ENCODE assay signal across 1 cellular context in the genomic region with DNA sequence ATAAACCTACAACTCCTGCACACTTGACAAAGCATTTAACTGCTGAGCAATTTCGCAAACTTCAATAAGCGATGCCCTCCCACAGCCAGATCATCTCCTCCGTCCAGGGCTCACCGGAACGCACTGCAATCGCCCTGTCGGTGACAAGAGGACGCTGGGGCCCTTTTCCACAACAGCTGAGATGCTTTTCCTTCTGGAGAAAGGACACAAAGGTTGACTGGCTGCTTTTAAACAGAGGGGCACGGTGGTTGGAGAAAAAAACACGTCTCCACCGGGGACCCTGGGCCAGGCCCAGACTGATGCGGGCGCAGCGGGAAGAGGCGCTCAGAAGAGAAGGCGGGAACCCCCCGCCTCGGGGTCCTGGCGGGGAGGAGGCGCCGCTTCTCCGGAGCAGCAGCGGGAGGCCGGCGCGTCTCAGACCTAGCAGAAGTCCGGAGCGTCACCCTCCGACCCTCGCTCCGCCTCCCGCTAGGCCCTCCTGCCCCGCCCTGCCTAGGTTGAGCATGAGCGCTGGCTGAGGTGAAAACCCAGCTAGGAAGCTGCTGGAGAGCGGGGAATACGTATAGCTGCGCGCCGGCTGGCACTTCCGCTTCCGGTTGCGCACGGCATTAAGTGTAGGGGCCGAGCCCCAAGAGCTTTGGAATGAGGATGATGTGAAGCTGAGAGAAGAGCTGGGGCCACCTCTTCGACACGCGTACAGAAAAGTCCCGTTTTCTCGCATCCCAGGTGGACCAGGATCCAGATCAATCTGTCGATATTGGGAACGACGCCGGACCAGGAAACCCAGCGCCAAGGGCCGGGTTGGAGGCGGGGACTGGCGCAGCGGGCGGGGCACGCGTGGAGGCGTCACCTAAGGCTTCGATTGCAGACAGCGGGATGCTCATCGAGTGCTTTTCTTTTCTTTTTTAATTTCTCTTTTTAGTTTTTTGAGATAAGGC.
A peak's percentile ranks its signal among the peaks of the same experiment; 100 is the strongest.
TF ChIP-seq lines count a peak whose summit lies in the region.

A gene (minus strand): TSS at position 564 of the 938 bp plus-strand sequence. CDS start 3,788 bp downstream, outside the sequence.

TF ChIP-seq in K562, 482 proteins besides CTCF, POLR2A, EP300 and RAD21 (continued from another document and continues in another):
- TF ChIP-seq, protein P1, sequence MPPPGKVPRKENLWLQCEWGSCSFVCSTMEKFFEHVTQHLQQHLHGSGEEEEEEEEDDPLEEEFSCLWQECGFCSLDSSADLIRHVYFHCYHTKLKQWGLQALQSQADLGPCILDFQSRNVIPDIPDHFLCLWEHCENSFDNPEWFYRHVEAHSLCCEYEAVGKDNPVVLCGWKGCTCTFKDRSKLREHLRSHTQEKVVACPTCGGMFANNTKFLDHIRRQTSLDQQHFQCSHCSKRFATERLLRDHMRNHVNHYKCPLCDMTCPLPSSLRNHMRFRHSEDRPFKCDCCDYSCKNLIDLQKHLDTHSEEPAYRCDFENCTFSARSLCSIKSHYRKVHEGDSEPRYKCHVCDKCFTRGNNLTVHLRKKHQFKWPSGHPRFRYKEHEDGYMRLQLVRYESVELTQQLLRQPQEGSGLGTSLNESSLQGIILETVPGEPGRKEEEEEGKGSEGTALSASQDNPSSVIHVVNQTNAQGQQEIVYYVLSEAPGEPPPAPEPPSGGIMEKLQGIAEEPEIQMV (tag; conservative IDR thresholded peaks at IDR 0.05; ENCODE audit: low read depth), result no peak
- TF ChIP-seq, protein P2, sequence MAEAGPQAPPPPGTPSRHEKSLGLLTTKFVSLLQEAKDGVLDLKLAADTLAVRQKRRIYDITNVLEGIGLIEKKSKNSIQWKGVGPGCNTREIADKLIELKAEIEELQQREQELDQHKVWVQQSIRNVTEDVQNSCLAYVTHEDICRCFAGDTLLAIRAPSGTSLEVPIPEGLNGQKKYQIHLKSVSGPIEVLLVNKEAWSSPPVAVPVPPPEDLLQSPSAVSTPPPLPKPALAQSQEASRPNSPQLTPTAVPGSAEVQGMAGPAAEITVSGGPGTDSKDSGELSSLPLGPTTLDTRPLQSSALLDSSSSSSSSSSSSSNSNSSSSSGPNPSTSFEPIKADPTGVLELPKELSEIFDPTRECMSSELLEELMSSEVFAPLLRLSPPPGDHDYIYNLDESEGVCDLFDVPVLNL (CRISPR knock-in tag; IDR thresholded peaks at IDR 0.05; ENCODE audit: low read depth), result no peak
- TF ChIP-seq, protein P3, sequence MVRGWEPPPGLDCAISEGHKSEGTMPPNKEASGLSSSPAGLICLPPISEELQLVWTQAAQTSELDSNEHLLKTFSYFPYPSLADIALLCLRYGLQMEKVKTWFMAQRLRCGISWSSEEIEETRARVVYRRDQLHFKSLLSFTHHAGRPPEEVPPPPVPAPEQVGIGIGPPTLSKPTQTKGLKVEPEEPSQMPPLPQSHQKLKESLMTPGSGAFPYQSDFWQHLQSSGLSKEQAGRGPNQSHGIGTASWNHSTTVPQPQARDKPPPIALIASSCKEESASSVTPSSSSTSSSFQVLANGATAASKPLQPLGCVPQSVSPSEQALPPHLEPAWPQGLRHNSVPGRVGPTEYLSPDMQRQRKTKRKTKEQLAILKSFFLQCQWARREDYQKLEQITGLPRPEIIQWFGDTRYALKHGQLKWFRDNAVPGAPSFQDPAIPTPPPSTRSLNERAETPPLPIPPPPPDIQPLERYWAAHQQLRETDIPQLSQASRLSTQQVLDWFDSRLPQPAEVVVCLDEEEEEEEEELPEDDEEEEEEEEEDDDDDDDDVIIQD (CRISPR knock-in tag; IDR thresholded peaks at IDR 0.05), result no peak
- TF ChIP-seq, protein P4, sequence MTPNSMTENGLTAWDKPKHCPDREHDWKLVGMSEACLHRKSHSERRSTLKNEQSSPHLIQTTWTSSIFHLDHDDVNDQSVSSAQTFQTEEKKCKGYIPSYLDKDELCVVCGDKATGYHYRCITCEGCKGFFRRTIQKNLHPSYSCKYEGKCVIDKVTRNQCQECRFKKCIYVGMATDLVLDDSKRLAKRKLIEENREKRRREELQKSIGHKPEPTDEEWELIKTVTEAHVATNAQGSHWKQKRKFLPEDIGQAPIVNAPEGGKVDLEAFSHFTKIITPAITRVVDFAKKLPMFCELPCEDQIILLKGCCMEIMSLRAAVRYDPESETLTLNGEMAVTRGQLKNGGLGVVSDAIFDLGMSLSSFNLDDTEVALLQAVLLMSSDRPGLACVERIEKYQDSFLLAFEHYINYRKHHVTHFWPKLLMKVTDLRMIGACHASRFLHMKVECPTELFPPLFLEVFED (CRISPR knock-in tag; conservative IDR thresholded peaks at IDR 0.05), result no peak
- TF ChIP-seq GABPB1 (CRISPR knock-in tag; IDR thresholded peaks at IDR 0.05) (peak; percentile 100), KLF10 (CRISPR knock-in tag; IDR thresholded peaks at IDR 0.05) (no peak), ZNF561 (CRISPR knock-in tag; conservative IDR thresholded peaks at IDR 0.05) (no peak), PHTF2 (CRISPR knock-in tag; IDR thresholded peaks at IDR 0.05) (no peak), SMC3 (conservative IDR thresholded peaks at IDR 0.05; ENCODE audit: insufficient read depth, low read depth, low read length) (no peak), SAFB (IDR thresholded peaks at IDR 0.05; ENCODE audit: borderline replicate concordance, low read depth, low read length) (no peak), ARID2 (IDR thresholded peaks at IDR 0.05) (no peak), ZNF79 (CRISPR knock-in tag; IDR thresholded peaks at IDR 0.05; ENCODE audit: low read depth) (no peak), ZBED1 (IDR thresholded peaks at IDR 0.05) (no peak), BACH1 (tag; IDR thresholded peaks at IDR 0.05) (no peak), DMBX1 (CRISPR knock-in tag; IDR thresholded peaks at IDR 0.05; ENCODE audit: borderline replicate concordance) (0 out of 2 replicates have a peak, but pooled peaks have one; percentile 39), CTBP1 (IDR thresholded peaks at IDR 0.05; ENCODE audit: borderline replicate concordance) (peak; percentile 96), BRCA1 (IDR thresholded peaks at IDR 0.05) (no peak), BRCA1 (CRISPR knock-in tag; IDR thresholded peaks at IDR 0.05) (no peak), SRSF1 (IDR thresholded peaks at IDR 0.05; ENCODE audit: low read depth, low read length) (0 out of 2 replicates have a peak, but pooled peaks have one; percentile 27), ZNF253 (CRISPR knock-in tag; conservative IDR thresholded peaks at IDR 0.05) (no peak), RFX7 (CRISPR knock-in tag; IDR thresholded peaks at IDR 0.05) (no peak), DIDO1 (tag; IDR thresholded peaks at IDR 0.05; ENCODE audit: low read depth) (peak; percentile 86), NFATC3 (IDR thresholded peaks at IDR 0.05) (no peak), SRSF3 (IDR thresholded peaks at IDR 0.05; ENCODE audit: insufficient read depth, low read length) (no peak), MAZ (CRISPR knock-in tag; conservative IDR thresholded peaks at IDR 0.05 in 1 of 2, IDR thresholded peaks at IDR 0.05 in 1 of 2) (peak; percentile 94 to 100), KAT7 (CRISPR knock-in tag; IDR thresholded peaks at IDR 0.05; ENCODE audit: borderline replicate concordance) (peak; percentile 87), TAL1 (IDR thresholded peaks at IDR 0.05) (no peak; the same call in 1 of the 2 replicates), ZNF444 (CRISPR knock-in tag; IDR thresholded peaks at IDR 0.05) (no peak), FOXM1 (IDR thresholded peaks at IDR 0.05; ENCODE audit: low read depth) (0 out of 2 replicates have a peak, but pooled peaks have one; percentile 5), FOXM1 (CRISPR knock-in tag; IDR thresholded peaks at IDR 0.05; ENCODE audit: low read depth) (no peak), HEY1 (CRISPR knock-in tag; IDR thresholded peaks at IDR 0.05; ENCODE audit: borderline replicate concordance) (no peak), MED1 (CRISPR knock-in tag; IDR thresholded peaks at IDR 0.05; ENCODE audit: borderline replicate concordance) (no peak), SLC30A9 (CRISPR knock-in tag; IDR thresholded peaks at IDR 0.05) (no peak), TSC22D4 (tag; IDR thresholded peaks at IDR 0.05) (no peak), FOXJ3 (CRISPR knock-in tag; IDR thresholded peaks at IDR 0.05) (no peak)
- TF ChIP-seq, protein P5, sequence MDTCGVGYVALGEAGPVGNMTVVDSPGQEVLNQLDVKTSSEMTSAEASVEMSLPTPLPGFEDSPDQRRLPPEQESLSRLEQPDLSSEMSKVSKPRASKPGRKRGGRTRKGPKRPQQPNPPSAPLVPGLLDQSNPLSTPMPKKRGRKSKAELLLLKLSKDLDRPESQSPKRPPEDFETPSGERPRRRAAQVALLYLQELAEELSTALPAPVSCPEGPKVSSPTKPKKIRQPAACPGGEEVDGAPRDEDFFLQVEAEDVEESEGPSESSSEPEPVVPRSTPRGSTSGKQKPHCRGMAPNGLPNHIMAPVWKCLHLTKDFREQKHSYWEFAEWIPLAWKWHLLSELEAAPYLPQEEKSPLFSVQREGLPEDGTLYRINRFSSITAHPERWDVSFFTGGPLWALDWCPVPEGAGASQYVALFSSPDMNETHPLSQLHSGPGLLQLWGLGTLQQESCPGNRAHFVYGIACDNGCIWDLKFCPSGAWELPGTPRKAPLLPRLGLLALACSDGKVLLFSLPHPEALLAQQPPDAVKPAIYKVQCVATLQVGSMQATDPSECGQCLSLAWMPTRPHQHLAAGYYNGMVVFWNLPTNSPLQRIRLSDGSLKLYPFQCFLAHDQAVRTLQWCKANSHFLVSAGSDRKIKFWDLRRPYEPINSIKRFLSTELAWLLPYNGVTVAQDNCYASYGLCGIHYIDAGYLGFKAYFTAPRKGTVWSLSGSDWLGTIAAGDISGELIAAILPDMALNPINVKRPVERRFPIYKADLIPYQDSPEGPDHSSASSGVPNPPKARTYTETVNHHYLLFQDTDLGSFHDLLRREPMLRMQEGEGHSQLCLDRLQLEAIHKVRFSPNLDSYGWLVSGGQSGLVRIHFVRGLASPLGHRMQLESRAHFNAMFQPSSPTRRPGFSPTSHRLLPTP (IDR thresholded peaks at IDR 0.05; ENCODE audit: borderline replicate concordance, extremely low read depth, insufficient read length), result no peak
- TF ChIP-seq, protein P6, sequence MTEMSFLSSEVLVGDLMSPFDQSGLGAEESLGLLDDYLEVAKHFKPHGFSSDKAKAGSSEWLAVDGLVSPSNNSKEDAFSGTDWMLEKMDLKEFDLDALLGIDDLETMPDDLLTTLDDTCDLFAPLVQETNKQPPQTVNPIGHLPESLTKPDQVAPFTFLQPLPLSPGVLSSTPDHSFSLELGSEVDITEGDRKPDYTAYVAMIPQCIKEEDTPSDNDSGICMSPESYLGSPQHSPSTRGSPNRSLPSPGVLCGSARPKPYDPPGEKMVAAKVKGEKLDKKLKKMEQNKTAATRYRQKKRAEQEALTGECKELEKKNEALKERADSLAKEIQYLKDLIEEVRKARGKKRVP (CRISPR knock-in tag; IDR thresholded peaks at IDR 0.05), result no peak
- TF ChIP-seq, protein P7, sequence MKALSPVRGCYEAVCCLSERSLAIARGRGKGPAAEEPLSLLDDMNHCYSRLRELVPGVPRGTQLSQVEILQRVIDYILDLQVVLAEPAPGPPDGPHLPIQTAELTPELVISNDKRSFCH (CRISPR knock-in tag; IDR thresholded peaks at IDR 0.05), result no peak
- TF ChIP-seq, protein P7 (tag; IDR thresholded peaks at IDR 0.05), result peak; percentile 75
- TF ChIP-seq, protein P8, sequence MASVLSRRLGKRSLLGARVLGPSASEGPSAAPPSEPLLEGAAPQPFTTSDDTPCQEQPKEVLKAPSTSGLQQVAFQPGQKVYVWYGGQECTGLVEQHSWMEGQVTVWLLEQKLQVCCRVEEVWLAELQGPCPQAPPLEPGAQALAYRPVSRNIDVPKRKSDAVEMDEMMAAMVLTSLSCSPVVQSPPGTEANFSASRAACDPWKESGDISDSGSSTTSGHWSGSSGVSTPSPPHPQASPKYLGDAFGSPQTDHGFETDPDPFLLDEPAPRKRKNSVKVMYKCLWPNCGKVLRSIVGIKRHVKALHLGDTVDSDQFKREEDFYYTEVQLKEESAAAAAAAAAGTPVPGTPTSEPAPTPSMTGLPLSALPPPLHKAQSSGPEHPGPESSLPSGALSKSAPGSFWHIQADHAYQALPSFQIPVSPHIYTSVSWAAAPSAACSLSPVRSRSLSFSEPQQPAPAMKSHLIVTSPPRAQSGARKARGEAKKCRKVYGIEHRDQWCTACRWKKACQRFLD (CRISPR knock-in tag; IDR thresholded peaks at IDR 0.05), result no peak
- TF ChIP-seq, protein P9, sequence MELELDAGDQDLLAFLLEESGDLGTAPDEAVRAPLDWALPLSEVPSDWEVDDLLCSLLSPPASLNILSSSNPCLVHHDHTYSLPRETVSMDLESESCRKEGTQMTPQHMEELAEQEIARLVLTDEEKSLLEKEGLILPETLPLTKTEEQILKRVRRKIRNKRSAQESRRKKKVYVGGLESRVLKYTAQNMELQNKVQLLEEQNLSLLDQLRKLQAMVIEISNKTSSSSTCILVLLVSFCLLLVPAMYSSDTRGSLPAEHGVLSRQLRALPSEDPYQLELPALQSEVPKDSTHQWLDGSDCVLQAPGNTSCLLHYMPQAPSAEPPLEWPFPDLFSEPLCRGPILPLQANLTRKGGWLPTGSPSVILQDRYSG (tag; conservative IDR thresholded peaks at IDR 0.05; ENCODE audit: low read depth), result no peak
- TF ChIP-seq, protein P10, sequence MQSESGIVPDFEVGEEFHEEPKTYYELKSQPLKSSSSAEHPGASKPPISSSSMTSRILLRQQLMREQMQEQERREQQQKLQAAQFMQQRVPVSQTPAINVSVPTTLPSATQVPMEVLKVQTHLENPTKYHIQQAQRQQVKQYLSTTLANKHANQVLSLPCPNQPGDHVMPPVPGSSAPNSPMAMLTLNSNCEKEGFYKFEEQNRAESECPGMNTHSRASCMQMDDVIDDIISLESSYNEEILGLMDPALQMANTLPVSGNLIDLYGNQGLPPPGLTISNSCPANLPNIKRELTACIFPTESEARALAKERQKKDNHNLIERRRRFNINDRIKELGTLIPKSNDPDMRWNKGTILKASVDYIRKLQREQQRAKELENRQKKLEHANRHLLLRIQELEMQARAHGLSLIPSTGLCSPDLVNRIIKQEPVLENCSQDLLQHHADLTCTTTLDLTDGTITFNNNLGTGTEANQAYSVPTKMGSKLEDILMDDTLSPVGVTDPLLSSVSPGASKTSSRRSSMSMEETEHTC (IDR thresholded peaks at IDR 0.05), result 0 out of 2 replicates have a peak, but pooled peaks have one; percentile 13
- TF ChIP-seq, protein P11, sequence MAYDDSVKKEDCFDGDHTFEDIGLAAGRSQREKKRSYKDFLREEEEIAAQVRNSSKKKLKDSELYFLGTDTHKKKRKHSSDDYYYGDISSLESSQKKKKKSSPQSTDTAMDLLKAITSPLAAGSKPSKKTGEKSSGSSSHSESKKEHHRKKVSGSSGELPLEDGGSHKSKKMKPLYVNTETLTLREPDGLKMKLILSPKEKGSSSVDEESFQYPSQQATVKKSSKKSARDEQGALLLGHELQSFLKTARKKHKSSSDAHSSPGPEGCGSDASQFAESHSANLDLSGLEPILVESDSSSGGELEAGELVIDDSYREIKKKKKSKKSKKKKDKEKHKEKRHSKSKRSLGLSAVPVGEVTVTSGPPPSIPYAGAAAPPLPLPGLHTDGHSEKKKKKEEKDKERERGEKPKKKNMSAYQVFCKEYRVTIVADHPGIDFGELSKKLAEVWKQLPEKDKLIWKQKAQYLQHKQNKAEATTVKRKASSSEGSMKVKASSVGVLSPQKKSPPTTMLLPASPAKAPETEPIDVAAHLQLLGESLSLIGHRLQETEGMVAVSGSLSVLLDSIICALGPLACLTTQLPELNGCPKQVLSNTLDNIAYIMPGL (CRISPR knock-in tag; IDR thresholded peaks at IDR 0.05), result 0 out of 2 replicates have a peak, but pooled peaks have one; percentile 38
- TF ChIP-seq, protein P12, sequence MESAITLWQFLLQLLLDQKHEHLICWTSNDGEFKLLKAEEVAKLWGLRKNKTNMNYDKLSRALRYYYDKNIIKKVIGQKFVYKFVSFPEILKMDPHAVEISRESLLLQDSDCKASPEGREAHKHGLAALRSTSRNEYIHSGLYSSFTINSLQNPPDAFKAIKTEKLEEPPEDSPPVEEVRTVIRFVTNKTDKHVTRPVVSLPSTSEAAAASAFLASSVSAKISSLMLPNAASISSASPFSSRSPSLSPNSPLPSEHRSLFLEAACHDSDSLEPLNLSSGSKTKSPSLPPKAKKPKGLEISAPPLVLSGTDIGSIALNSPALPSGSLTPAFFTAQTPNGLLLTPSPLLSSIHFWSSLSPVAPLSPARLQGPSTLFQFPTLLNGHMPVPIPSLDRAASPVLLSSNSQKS (CRISPR knock-in tag; IDR thresholded peaks at IDR 0.05), result no peak
